ENCODE assay signal across 8 cellular contexts in genomic region chr22:39240841-39241631, GRCh38. TPM values are rescaled to one million over a fixed set of nuclear protein-coding genes. Genes with fewer than 3 reads are reported as not detected.
DNase-seq lines count a peak whose midpoint lies in the region; ATAC-seq lines count a peak whose summit lies in the region.

No MANE protein-coding gene starts in this region.

- peaks cover 1% of the 10 kb centered on the region for H3K36me3 Mint-ChIP-seq in activated CD8-positive, alpha-beta memory T cell treated with anti-CD3 and anti-CD28 coated beads, Interleukin-2, amount 10 ng/mL, durations not matched to agents 7 days and 5 days
- H3K36me3 Mint-ChIP-seq in activated naive CD4-positive, alpha-beta T cell treated with anti-CD3 and anti-CD28 coated beads, Interleukin-2, amount 10 ng/mL, durations not matched to agents 7 days and 5 days, result peaks cover 1% of the 10 kb centered on the region
- no peaks in the 10 kb centered on the region for H3K36me3 Mint-ChIP-seq in immature natural killer cell
- peaks cover 29% of the 10 kb centered on the region for H3K36me3 Mint-ChIP-seq in stimulated activated effector memory CD8-positive, alpha-beta T cell treated with anti-CD3 and anti-CD28 coated beads, Interleukin-12 subunit alpha, Interleukin-12 subunit beta, amount 100 ng/mL, for 72 hours

- no peak for ATAC-seq in activated CD8-positive, alpha-beta memory T cell treated with anti-CD3 and anti-CD28 coated beads, Interleukin-2, amount 10 ng/mL, durations not matched to agents 7 days and 5 days
- peak; percentile 51 for ATAC-seq in stimulated activated effector memory CD8-positive, alpha-beta T cell treated with anti-CD3 and anti-CD28 coated beads, Interleukin-12 subunit alpha, Interleukin-12 subunit beta, amount 100 ng/mL, for 72 hours
- no peak for ATAC-seq in HG03025 (IDR thresholded peaks at IDR 0.05; ENCODE audit: low FRiP score, unreplicated experiment)

- CTCF ChIA-PET in activated CD8-positive, alpha-beta memory T cell treated with anti-CD3 and anti-CD28 coated beads, Interleukin-2, amount 10 ng/mL, durations not matched to agents 7 days and 5 days (lab: Charles Lee), result no interaction called here
- CTCF ChIA-PET in activated naive CD4-positive, alpha-beta T cell treated with anti-CD3 and anti-CD28 coated beads, Interleukin-2, amount 10 ng/mL, durations not matched to agents 7 days and 5 days (lab: Charles Lee), result interaction anchor here (1.4 kb wide), 1 partner anchor 70 kb away, joined by 6 read pairs; no protein-coding TSS in a partner anchor

- peak overlapping the region; percentile 49 for H3K4me3 Mint-ChIP-seq in activated CD8-positive, alpha-beta memory T cell treated with anti-CD3 and anti-CD28 coated beads, Interleukin-2, amount 10 ng/mL, durations not matched to agents 7 days and 5 days
- H3K4me3 Mint-ChIP-seq in activated naive CD4-positive, alpha-beta T cell treated with anti-CD3 and anti-CD28 coated beads, Interleukin-2, amount 10 ng/mL, durations not matched to agents 7 days and 5 days, result peak overlapping the region; percentile 57
- H3K4me3 Mint-ChIP-seq in immature natural killer cell, result peak overlapping the region; percentile 80 to 94 (median 85)
- H3K4me3 Mint-ChIP-seq in stimulated activated effector memory CD8-positive, alpha-beta T cell treated with anti-CD3 and anti-CD28 coated beads, Interleukin-12 subunit alpha, Interleukin-12 subunit beta, amount 100 ng/mL, for 72 hours, result peak overlapping the region; percentile 93

- H3K27ac Mint-ChIP-seq in activated CD8-positive, alpha-beta memory T cell treated with anti-CD3 and anti-CD28 coated beads, Interleukin-2, amount 10 ng/mL, durations not matched to agents 7 days and 5 days, result peak overlapping the region; percentile 52
- peak overlapping the region; percentile 82 for H3K27ac Mint-ChIP-seq in activated naive CD4-positive, alpha-beta T cell treated with anti-CD3 and anti-CD28 coated beads, Interleukin-2, amount 10 ng/mL, durations not matched to agents 7 days and 5 days
- peak overlapping the region; percentile 51 to 90 (median 62) for H3K27ac Mint-ChIP-seq in immature natural killer cell
- peak overlapping the region; percentile 90 for H3K27ac Mint-ChIP-seq in stimulated activated effector memory CD8-positive, alpha-beta T cell treated with anti-CD3 and anti-CD28 coated beads, Interleukin-12 subunit alpha, Interleukin-12 subunit beta, amount 100 ng/mL, for 72 hours

- no peak for DNase-seq in activated CD8-positive, alpha-beta memory T cell treated with anti-CD3 and anti-CD28 coated beads, Interleukin-2, amount 10 ng/mL, durations not matched to agents 7 days and 5 days
- DNase-seq in activated CD8-positive, alpha-beta memory T cell treated with anti-CD3 and anti-CD28 coated beads, Interleukin-2, amount 50 U/mL, for 48 hours, result no peak
- DNase-seq in activated naive CD4-positive, alpha-beta T cell treated with anti-CD3 and anti-CD28 coated beads, Interleukin-2, amount 10 ng/mL, durations not matched to agents 7 days and 5 days, result peak; percentile 60
- peak in 1 of 3 donors; percentile 35 for DNase-seq in immature natural killer cell
- peak; percentile 24 to 70 for DNase-seq in stimulated activated effector memory CD8-positive, alpha-beta T cell treated with anti-CD3 and anti-CD28 coated beads, Interleukin-12 subunit alpha, Interleukin-12 subunit beta, amount 100 ng/mL, for 72 hours (ENCODE audit: low spot score in 2 of 2)
- DNase-seq in AML-193 (lab: John Stamatoyannopoulos, UW), result no peak
- no peak for DNase-seq in GOT3 (lab: John Stamatoyannopoulos, UW)

- H3K4me1 Mint-ChIP-seq in activated CD8-positive, alpha-beta memory T cell treated with anti-CD3 and anti-CD28 coated beads, Interleukin-2, amount 10 ng/mL, durations not matched to agents 7 days and 5 days, result peaks cover 32% of the 10 kb centered on the region
- peaks cover 62% of the 10 kb centered on the region for H3K4me1 Mint-ChIP-seq in activated naive CD4-positive, alpha-beta T cell treated with anti-CD3 and anti-CD28 coated beads, Interleukin-2, amount 10 ng/mL, durations not matched to agents 7 days and 5 days
- peaks cover 57 to 65% of the 10 kb centered on the region in 2 donors for H3K4me1 Mint-ChIP-seq in immature natural killer cell
- H3K4me1 Mint-ChIP-seq in stimulated activated effector memory CD8-positive, alpha-beta T cell treated with anti-CD3 and anti-CD28 coated beads, Interleukin-12 subunit alpha, Interleukin-12 subunit beta, amount 100 ng/mL, for 72 hours, result peaks cover 69% of the 10 kb centered on the region

- no peaks in the 10 kb centered on the region for H3K9me3 Mint-ChIP-seq in activated CD8-positive, alpha-beta memory T cell treated with anti-CD3 and anti-CD28 coated beads, Interleukin-2, amount 10 ng/mL, durations not matched to agents 7 days and 5 days (ENCODE audit: low read depth)
- no peaks in the 10 kb centered on the region for H3K9me3 Mint-ChIP-seq in activated naive CD4-positive, alpha-beta T cell treated with anti-CD3 and anti-CD28 coated beads, Interleukin-2, amount 10 ng/mL, durations not matched to agents 7 days and 5 days
- H3K9me3 Mint-ChIP-seq in immature natural killer cell, result no peaks in the 10 kb centered on the region
- no peaks in the 10 kb centered on the region for H3K9me3 Mint-ChIP-seq in stimulated activated effector memory CD8-positive, alpha-beta T cell treated with anti-CD3 and anti-CD28 coated beads, Interleukin-12 subunit alpha, Interleukin-12 subunit beta, amount 100 ng/mL, for 72 hours

- H3K27me3 Mint-ChIP-seq in activated CD8-positive, alpha-beta memory T cell treated with anti-CD3 and anti-CD28 coated beads, Interleukin-2, amount 10 ng/mL, durations not matched to agents 7 days and 5 days, result peaks cover 84% of the 10 kb centered on the region
- peaks cover 97% of the 10 kb centered on the region for H3K27me3 Mint-ChIP-seq in activated naive CD4-positive, alpha-beta T cell treated with anti-CD3 and anti-CD28 coated beads, Interleukin-2, amount 10 ng/mL, durations not matched to agents 7 days and 5 days
- H3K27me3 Mint-ChIP-seq in immature natural killer cell (ENCODE audit: low read depth in 3 of 3), result peaks cover 21 to 39% (median 28%) of the 10 kb centered on the region in 3 donors

RNA-seq across cellular contexts. Expression of gene PDGFB, which starts 3.7 kb away (rescaled TPM):
- total RNA-seq in activated CD8-positive, alpha-beta memory T cell treated with anti-CD3 and anti-CD28 coated beads, Interleukin-2, amount 10 ng/mL, durations not matched to agents 7 days and 5 days, result under 1 TPM in 1 of 2 experiments, not detected in 1; 0.35 TPM
- under 1 TPM in 2 of 3 donors, not detected in 1; 0.58 to 0.61 TPM for polyA plus RNA-seq in immature natural killer cell

Comparison
In these comparisons a context has a peak if more than half of its experiments do, and no peak if none do; other contexts are left out.
1. DNase-seq: peak in activated naive CD4-positive, alpha-beta T cell treated with anti-CD3 and anti-CD28 coated beads, Interleukin-2, amount 10 ng/mL, durations not matched to agents 7 days and 5 days (single experiment) and stimulated activated effector memory CD8-positive, alpha-beta T cell treated with anti-CD3 and anti-CD28 coated beads, Interleukin-12 subunit alpha, Interleukin-12 subunit beta, amount 100 ng/mL, for 72 hours (2 of 2); none in activated CD8-positive, alpha-beta memory T cell treated with anti-CD3 and anti-CD28 coated beads, Interleukin-2, amount 10 ng/mL, durations not matched to agents 7 days and 5 days (single experiment), activated CD8-positive, alpha-beta memory T cell treated with anti-CD3 and anti-CD28 coated beads, Interleukin-2, amount 50 U/mL, for 48 hours (single experiment), AML-193 (0 of 2) and GOT3 (single experiment).
2. Peak in every context shown above with its lines, with median percentiles within 50 percentile points of each other: H3K27ac Mint-ChIP-seq and H3K4me3 Mint-ChIP-seq.